ENCODE assay signal across 1 cellular context in genomic region chr17:28119049-28119448, GRCh38.
TF ChIP-seq lines count a peak whose summit lies in the region.

No MANE protein-coding gene starts in this region.

TF ChIP-seq in IMR-90, 13 proteins besides CTCF, POLR2A, EP300 and RAD21:
- no peak for TF ChIP-seq BHLHE40 (IDR thresholded peaks at IDR 0.05; ENCODE audit: low read depth, low read length)
- no peak for TF ChIP-seq SMC3 (IDR thresholded peaks at IDR 0.05; ENCODE audit: low read depth, low read length)
- no peak for TF ChIP-seq FOS (IDR thresholded peaks at IDR 0.05; ENCODE audit: low read depth, low read length)
- TF ChIP-seq USF2 (IDR thresholded peaks at IDR 0.05; ENCODE audit: low read depth, low read length): no peak
- TF ChIP-seq NFE2L2 (IDR thresholded peaks at IDR 0.05; ENCODE audit: low read depth, low read length): no peak
- TF ChIP-seq CHD1 (IDR thresholded peaks at IDR 0.05; ENCODE audit: low read depth, low read length): no peak
- TF ChIP-seq RCOR1 (IDR thresholded peaks at IDR 0.05; ENCODE audit: insufficient replicate concordance, low read length): no peak
- no peak for TF ChIP-seq MAFK (IDR thresholded peaks at IDR 0.05; ENCODE audit: low read depth, low read length)
- no peak for TF ChIP-seq CEBPB (IDR thresholded peaks at IDR 0.05; ENCODE audit: low read depth, low read length)
- TF ChIP-seq RFX5 (IDR thresholded peaks at IDR 0.05; ENCODE audit: low read depth, low read length): no peak
- TF ChIP-seq MAZ (IDR thresholded peaks at IDR 0.05; ENCODE audit: borderline replicate concordance, low read depth, low read length): no peak
- no peak for TF ChIP-seq MXI1 (IDR thresholded peaks at IDR 0.05; ENCODE audit: borderline replicate concordance, low read depth, low read length)
- no peak for TF ChIP-seq ELK1 (IDR thresholded peaks at IDR 0.05; ENCODE audit: borderline replicate concordance, low read depth, low read length)
